In genomic region chr15:67106764-67107013, GRCh38 we compare ENCODE assay signal across 1 cellular context.
TF ChIP-seq lines count a peak whose summit lies in the region.

No MANE protein-coding gene starts in this region.

TF ChIP-seq in HepG2, 621 proteins besides CTCF, POLR2A, EP300 and RAD21 (continued from another document):
- no peak for TF ChIP-seq KIAA2018 (CRISPR knock-in tag; IDR thresholded peaks at IDR 0.05; ENCODE audit: borderline replicate concordance)
- TF ChIP-seq SIN3A (IDR thresholded peaks at IDR 0.05; ENCODE audit: borderline replicate concordance, low read depth, low read length), result no peak
- no peak for TF ChIP-seq ZBTB39 (CRISPR knock-in tag; IDR thresholded peaks at IDR 0.05)
- no peak for TF ChIP-seq ZNF143 (CRISPR knock-in tag; IDR thresholded peaks at IDR 0.05)
- no peak for TF ChIP-seq ATF4 (CRISPR knock-in tag; IDR thresholded peaks at IDR 0.05)
- TF ChIP-seq GATAD2A (CRISPR knock-in tag; IDR thresholded peaks at IDR 0.05), result no peak
